ENCODE assay signal across 1 cellular context in genomic region chrX:109184506-109185139, GRCh38.
TF ChIP-seq lines count a peak whose summit lies in the region.

No MANE protein-coding gene starts in this region.

TF ChIP-seq in GM23338, 12 proteins besides CTCF, POLR2A, EP300 and RAD21 (continued from another document):
- no peak; the same call in 1 of the 2 replicates for TF ChIP-seq NANOG (IDR thresholded peaks at IDR 0.05; ENCODE audit: borderline replicate concordance)
- no peak for TF ChIP-seq REST (IDR thresholded peaks at IDR 0.05; ENCODE audit: unreplicated experiment)
- TF ChIP-seq STAT1 (IDR thresholded peaks at IDR 0.05; ENCODE audit: unreplicated experiment): no peak
- no peak for TF ChIP-seq POLR2AphosphoS5 (IDR thresholded peaks at IDR 0.05; ENCODE audit: low read depth)
